Comparison of ENCODE assay signal across 20 cellular contexts in genomic region chr11:8011383-8011782, GRCh38. TPM values are rescaled to one million over a fixed set of nuclear protein-coding genes. Genes with fewer than 3 reads are reported as not detected.
DNase-seq lines count a peak whose midpoint lies in the region; ATAC-seq and TF ChIP-seq lines count a peak whose summit lies in the region.
"Had no signal": no experiment of that assay in that cellular context is flagged by ENCODE, and none has a peak within 500 bp of the region (broad histone marks: within the 10 kb centered on the region; RNA-seq: fewer than 3 reads in every experiment).

No MANE protein-coding gene starts in this region.

- TF ChIP-seq CTCF in OCI-LY3 (IDR thresholded peaks at IDR 0.05; ENCODE audit: low read depth, low read length) (no peak), colonic mucosa (IDR thresholded peaks at IDR 0.05) (no peak), upper lobe of right lung (IDR thresholded peaks at IDR 0.05) (no peak)

- ATAC-seq in upper lobe of right lung (peak; percentile 65), HG03520 (IDR thresholded peaks at IDR 0.05; ENCODE audit: unreplicated experiment) (no peak), HG03108 (IDR thresholded peaks at IDR 0.05; ENCODE audit: unreplicated experiment) (no peak)
- ATAC-seq: CD8-positive, alpha-beta T cell had no signal

- H3K36me3 ChIP-seq in GM23248 (ENCODE audit: low read depth) (no peaks in the 10 kb centered on the region), OCI-LY3 (replicated peaks; ENCODE audit: low read depth, low read length) (no peaks in the 10 kb centered on the region), colonic mucosa (no peaks in the 10 kb centered on the region), upper lobe of right lung (no peaks in the 10 kb centered on the region)
- H3K36me3 ChIP-seq: BLaER1 treated with 17β-estradiol and CSF1 and Interleukin-3, amounts not matched to agents 10 nM and 100 nM; HAP-1 had no signal

- H2AFZ ChIP-seq in GM23248: no peak overlapping the region
- H2AFZ ChIP-seq in OCI-LY3 (ENCODE audit: low read depth, low read length): no peak overlapping the region

- DNase-seq in GM23248 (no peak), colonic mucosa (peak; percentile 7), upper lobe of right lung (no peak), NCI-H226 (no peak), NCI-H748 (lab: John Stamatoyannopoulos, UW; ENCODE audit: unreplicated experiment) (no peak)
- DNase-seq: DMS153, NCI-H1048, NCI-H1417 treated with DMSO at 0.1 percent for 48 hours, NCI-H187, NCI-H748 treated with DMSO at 0.1 percent for 48 hours, SIG-M5, SK-N-SH had no signal

- no peaks in the 10 kb centered on the region for H3K79me2 ChIP-seq in GM23248 (ENCODE audit: insufficient read depth)
- H3K79me2 ChIP-seq in OCI-LY3 (ENCODE audit: low read length): no peaks in the 10 kb centered on the region

- H3K27ac ChIP-seq in GM23248 (peak overlapping the region; percentile 44), OCI-LY3 (ENCODE audit: low read length) (no peak overlapping the region), colonic mucosa (no peak overlapping the region), upper lobe of right lung (no peak overlapping the region)
- H3K27ac ChIP-seq: RWPE1 had no signal

- H3K9me3 ChIP-seq in GM23248 (ENCODE audit: low read depth) (no peaks in the 10 kb centered on the region), OCI-LY3 (ENCODE audit: insufficient read depth, low read length) (no peaks in the 10 kb centered on the region), colonic mucosa (no peaks in the 10 kb centered on the region), upper lobe of right lung (no peaks in the 10 kb centered on the region)
- H3K9me3 ChIP-seq: BLaER1 treated with 17β-estradiol and CSF1 and Interleukin-3, amounts not matched to agents 10 nM and 100 nM; HAP-1; SK-N-SH had no signal

- WGBS in GM23248 (ENCODE audit: low coverage in 1 of 2, low lambda C conversion rate in 2 of 2, missing lambda C conversion rate in 2 of 2), 2 experiments: 68 to 70% methylated on average over 2 of the region's 2 CpGs

- in situ Hi-C loops in GM23248 (cut with MboI): loop anchor here (25.0 kb wide), 1 partner anchor 551 kb away; no protein-coding TSS in a partner anchor

- H3K4me2 ChIP-seq in GM23248 (ENCODE audit: unreplicated experiment) (peak overlapping the region; percentile 40), OCI-LY3 (ENCODE audit: low read length) (peak overlapping the region; percentile 2)
- H3K4me2 ChIP-seq: SK-N-SH had no signal

- intact Hi-C loops in colonic mucosa (cut with DNase I): no loop called here
- intact Hi-C loops in upper lobe of right lung (cut with DNase I): no loop called here

- H4K20me1 ChIP-seq in GM23248 (ENCODE audit: insufficient read depth) (no peaks in the 10 kb centered on the region), OCI-LY3 (ENCODE audit: insufficient read depth, low read length) (no peaks in the 10 kb centered on the region)
- H4K20me1 ChIP-seq: BLaER1 treated with 17β-estradiol and CSF1 and Interleukin-3, amounts not matched to agents 10 nM and 100 nM had no signal

- H3K4me1 ChIP-seq in GM23248 (ENCODE audit: insufficient read depth) (peaks cover 32% of the 10 kb centered on the region), OCI-LY3 (ENCODE audit: low read length) (peaks cover 9% of the 10 kb centered on the region), colonic mucosa (no peaks in the 10 kb centered on the region), upper lobe of right lung (no peaks in the 10 kb centered on the region)
- H3K4me1 ChIP-seq: HAP-1 had no signal

- no peak overlapping the region for H3K4me3 ChIP-seq in GM23248
- no peak overlapping the region for H3K4me3 ChIP-seq in OCI-LY3 (ENCODE audit: low read length)
- no peak overlapping the region for H3K4me3 ChIP-seq in colonic mucosa
- H3K4me3 ChIP-seq in upper lobe of right lung: no peak overlapping the region
- H3K4me3 ChIP-seq: BLaER1 treated with 17β-estradiol and CSF1 and Interleukin-3, amounts not matched to agents 10 nM and 100 nM; HAP-1 had no signal

- H3K27me3 ChIP-seq in GM23248 (replicated peaks; ENCODE audit: insufficient read depth) (no peaks in the 10 kb centered on the region), OCI-LY3 (ENCODE audit: low read depth, low read length) (peaks cover 7% of the 10 kb centered on the region), colonic mucosa (no peaks in the 10 kb centered on the region), upper lobe of right lung (peaks cover 3% of the 10 kb centered on the region)
- H3K27me3 ChIP-seq: BLaER1 treated with 17β-estradiol and CSF1 and Interleukin-3, amounts not matched to agents 10 nM and 100 nM had no signal

- no peak overlapping the region for H3K9ac ChIP-seq in GM23248
- no peak overlapping the region for H3K9ac ChIP-seq in OCI-LY3 (ENCODE audit: low read length)
- no peak overlapping the region for H3K9ac ChIP-seq in colonic mucosa (ENCODE audit: low read depth in 2 of 2, low read length in 2 of 2)
- H3K9ac ChIP-seq: BLaER1 treated with 17β-estradiol and CSF1 and Interleukin-3, amounts not matched to agents 10 nM and 100 nM; SK-N-SH had no signal

- no peaks in the 10 kb centered on the region for H3K9me2 ChIP-seq in GM23248 (ENCODE audit: insufficient read depth)
- H3K9me2 ChIP-seq: SK-N-SH had no signal

- peaks cover 34% of the 10 kb centered on the region for H3F3A ChIP-seq in GM23248 (ENCODE audit: insufficient read depth)

RNA-seq across cellular contexts. Expression of gene EIF3F, which starts 24.2 kb away (rescaled TPM):
- total RNA-seq in GM23248 (2014; rRNA removed; shearing (Covaris generic)): 272 and 359 TPM in 2 replicates
- 193 and 200 TPM in 2 replicates for polyA plus RNA-seq in GM23248 (2016; fragmentation: Nextera tagmentation; extraction: Ambion mirVana)
- total RNA-seq in colonic mucosa (100 to 1,000 TPM; 229 to 242 TPM), upper lobe of right lung (200 TPM)

RNA-seq across cellular contexts. Expression of gene NLRP10, which starts 46.1 kb away (rescaled TPM):
- 19.7 and 36.9 TPM in 2 replicates for total RNA-seq in GM23248 (2014; rRNA removed; shearing (Covaris generic))
- polyA plus RNA-seq in GM23248 (2016; fragmentation: Nextera tagmentation; extraction: Ambion mirVana): 13.5 and 17.8 TPM in 2 replicates
- not detected for total RNA-seq in colonic mucosa
- total RNA-seq in upper lobe of right lung: not detected
- total RNA-seq: CD8-positive, alpha-beta T cell; NCI-H460 had no signal

Comparison
In these comparisons a context has a peak if more than half of its experiments do, and no peak if none do; other contexts are left out.
1. RNA of gene NLRP10, which starts 46.1 kb away (total RNA-seq): 19.7 to 36.9 TPM in GM23248; not detected in colonic mucosa and not detected in upper lobe of right lung (single experiment); every median in the first group is over 10 times any median in the second.